ENCODE assay signal across 8 cellular contexts in genomic region chr5:66174338-66174737, GRCh38. TPM values are rescaled to one million over a fixed set of nuclear protein-coding genes. Genes with fewer than 3 reads are reported as not detected.
A peak's percentile ranks its signal among the peaks of the same experiment; 100 is the strongest.
DNase-seq lines count a peak whose midpoint lies in the region; ATAC-seq and TF ChIP-seq lines count a peak whose summit lies in the region.

No MANE protein-coding gene starts in this region.

- ATAC-seq in heart right ventricle (no peak), left cardiac atrium (no peak), HG03196 (IDR thresholded peaks at IDR 0.05; ENCODE audit: unreplicated experiment) (no peak)

- peaks cover 0 to 98% (median 39%) of the 10 kb centered on the region in 9 donors for H3K36me3 ChIP-seq in heart right ventricle
- H3K36me3 ChIP-seq in transverse colon = peaks cover 0 to 65% (median 22%) of the 10 kb centered on the region in 4 donors

- TF ChIP-seq CTCF in heart right ventricle (IDR thresholded peaks at IDR 0.05) (peak in 7 of 9 donors; percentile 27 to 55 (median 43)), fibroblast of villous mesenchyme (IDR thresholded peaks at IDR 0.05; ENCODE audit: insufficient read depth, low read depth, low read length) (peak; percentile 39), transverse colon (IDR thresholded peaks at IDR 0.05) (peak in 3 of 5 experiments; percentile 16 to 24 (median 17))

- in situ Hi-C loops in transverse colon (cut with MboI; ENCODE audit: low pct_ligation_motif_present in 1 of 4, low pct_unique_long_range_greater_than_20kb in 1 of 4, low sequenced_read_pairs in 3 of 4) = loop anchor here in 1 of 4 donors (25.0 kb wide), 1 partner anchor 437 kb away; no protein-coding TSS in a partner anchor

- H3K9me3 ChIP-seq in heart right ventricle = no peaks in the 10 kb centered on the region
- no peaks in the 10 kb centered on the region for H3K9me3 ChIP-seq in transverse colon

- peaks cover 0 to 13% (median 3%) of the 10 kb centered on the region in 9 donors for H3K4me1 ChIP-seq in heart right ventricle
- H3K4me1 ChIP-seq in transverse colon = peaks cover 0 to 8% (median 0%) of the 10 kb centered on the region in 4 donors

- no peak for DNase-seq in heart right ventricle
- DNase-seq in left cardiac atrium = no peak
- DNase-seq in RPMI7951 (ENCODE audit: low read depth) = peak; percentile 6
- DNase-seq in fibroblast of villous mesenchyme (ENCODE audit: low read depth) = peak; percentile 42
- DNase-seq in transverse colon = no peak
- DNase-seq in NCI-H2171 (lab: John Stamatoyannopoulos, UW) = no peak
- no peak for DNase-seq in COLO668 (lab: John Stamatoyannopoulos, UW; ENCODE audit: unreplicated experiment)

- intact Hi-C loops in heart right ventricle (cut with DNase I) = loop anchor here in 4 of 10 donors (5.0 to 10.0 kb wide), 5 partner anchors 130 to 1030 kb away; no protein-coding TSS in a partner anchor
- intact Hi-C loops in left cardiac atrium (cut with DNase I) = no loop called here
- intact Hi-C loops in transverse colon (cut with DNase I; ENCODE audit: low total_unique reads) = no loop called here

- TF ChIP-seq POLR2A in transverse colon (IDR thresholded peaks at IDR 0.05) = no peak

- no peak overlapping the region for H3K27ac ChIP-seq in heart right ventricle
- peak overlapping the region in 1 of 4 donors; percentile 23 for H3K27ac ChIP-seq in transverse colon

- H3K4me3 ChIP-seq in heart right ventricle (no peak overlapping the region), fibroblast of villous mesenchyme (ENCODE audit: low read depth, low read length) (no peak overlapping the region), transverse colon (no peak overlapping the region)

- H3K27me3 ChIP-seq in heart right ventricle = no peaks in the 10 kb centered on the region
- H3K27me3 ChIP-seq in transverse colon = no peaks in the 10 kb centered on the region

- no peak for TF ChIP-seq EP300 in transverse colon (IDR thresholded peaks at IDR 0.05; ENCODE audit: low read depth)

- WGBS in heart right ventricle, 2 donors = 32 to 33% methylated on average over 3 of the region's 3 CpGs
- 66 to 72% methylated on average over 3 of the region's 3 CpGs for WGBS in transverse colon (ENCODE audit: low coverage in 1 of 2), 2 donors

RNA-seq across cellular contexts. Expression of gene SREK1, which starts 30.2 kb away (rescaled TPM):
- total RNA-seq in heart right ventricle (10 to 100 TPM; 23.4 to 33.6 (median 26.9) TPM), left cardiac atrium (10 to 100 TPM; 32.8 to 36.8 TPM), fibroblast of villous mesenchyme (78.6 and 99.7 TPM in 2 replicates), transverse colon (100 to 1,000 TPM in 3 of 4 donors, 10 to 100 TPM in 1; 81.6 to 152 (median 129) TPM)
- 10 to 100 TPM; 12.6 to 59.8 TPM for polyA plus RNA-seq in heart right ventricle
- total RNA-seq in RPMI7951 (2014; rRNA removed; shearing (Covaris generic)) = 20.6 and 31.0 TPM in 2 replicates

Comparison
In these comparisons a context has a peak if more than half of its experiments do, and no peak if none do; other contexts are left out.
1. DNase-seq: peak in RPMI7951 (single experiment) and fibroblast of villous mesenchyme (single experiment); none in heart right ventricle (0 of 2), left cardiac atrium (single experiment), transverse colon (single experiment), NCI-H2171 (single experiment) and COLO668 (single experiment).
2. Peak in every context shown above with its lines, with median percentiles within 50 percentile points of each other: CTCF ChIP-seq.